In genomic region chr1:202162049-202162417, GRCh38 we compare ENCODE assay signal across 1 cellular context.
A peak's percentile ranks its signal among the peaks of the same experiment; 100 is the strongest.
TF ChIP-seq lines count a peak whose summit lies in the region.

No MANE protein-coding gene starts in this region.

TF ChIP-seq in K562, 482 proteins besides CTCF, POLR2A, EP300 and RAD21 (continued from another document and continues in another):
- TF ChIP-seq, protein P1, sequence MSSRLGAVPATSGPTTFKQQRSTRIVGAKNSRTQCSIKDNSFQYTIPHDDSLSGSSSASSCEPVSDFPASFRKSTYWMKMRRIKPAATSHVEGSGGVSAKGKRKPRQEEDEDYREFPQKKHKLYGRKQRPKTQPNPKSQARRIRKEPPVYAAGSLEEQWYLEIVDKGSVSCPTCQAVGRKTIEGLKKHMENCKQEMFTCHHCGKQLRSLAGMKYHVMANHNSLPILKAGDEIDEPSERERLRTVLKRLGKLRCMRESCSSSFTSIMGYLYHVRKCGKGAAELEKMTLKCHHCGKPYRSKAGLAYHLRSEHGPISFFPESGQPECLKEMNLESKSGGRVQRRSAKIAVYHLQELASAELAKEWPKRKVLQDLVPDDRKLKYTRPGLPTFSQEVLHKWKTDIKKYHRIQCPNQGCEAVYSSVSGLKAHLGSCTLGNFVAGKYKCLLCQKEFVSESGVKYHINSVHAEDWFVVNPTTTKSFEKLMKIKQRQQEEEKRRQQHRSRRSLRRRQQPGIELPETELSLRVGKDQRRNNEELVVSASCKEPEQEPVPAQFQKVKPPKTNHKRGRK (tag; IDR thresholded peaks at IDR 0.05): no peak
- TF ChIP-seq SMAD1 (IDR thresholded peaks at IDR 0.05; ENCODE audit: low read depth, low read length, partially characterized antibody): peak; percentile 38
- no peak for TF ChIP-seq ZHX1 (conservative IDR thresholded peaks at IDR 0.05; ENCODE audit: low read length)
- TF ChIP-seq ATF7 (IDR thresholded peaks at IDR 0.05): no peak
- no peak for TF ChIP-seq TGIF2 (CRISPR knock-in tag; IDR thresholded peaks at IDR 0.05)
- TF ChIP-seq NUFIP1 (IDR thresholded peaks at IDR 0.05; ENCODE audit: partially characterized antibody): no peak
- no peak for TF ChIP-seq CHD7 (IDR thresholded peaks at IDR 0.05; ENCODE audit: low read depth, low read length)
- TF ChIP-seq ZNF639 (CRISPR knock-in tag; conservative IDR thresholded peaks at IDR 0.05 in 1 of 2, IDR thresholded peaks at IDR 0.05 in 1 of 2): 0 out of 4 replicates have a peak, but pooled peaks of 1 of the 2 experiments have one; percentile 47
- no peak for TF ChIP-seq ADNP (tag; IDR thresholded peaks at IDR 0.05)
- TF ChIP-seq, protein P2, sequence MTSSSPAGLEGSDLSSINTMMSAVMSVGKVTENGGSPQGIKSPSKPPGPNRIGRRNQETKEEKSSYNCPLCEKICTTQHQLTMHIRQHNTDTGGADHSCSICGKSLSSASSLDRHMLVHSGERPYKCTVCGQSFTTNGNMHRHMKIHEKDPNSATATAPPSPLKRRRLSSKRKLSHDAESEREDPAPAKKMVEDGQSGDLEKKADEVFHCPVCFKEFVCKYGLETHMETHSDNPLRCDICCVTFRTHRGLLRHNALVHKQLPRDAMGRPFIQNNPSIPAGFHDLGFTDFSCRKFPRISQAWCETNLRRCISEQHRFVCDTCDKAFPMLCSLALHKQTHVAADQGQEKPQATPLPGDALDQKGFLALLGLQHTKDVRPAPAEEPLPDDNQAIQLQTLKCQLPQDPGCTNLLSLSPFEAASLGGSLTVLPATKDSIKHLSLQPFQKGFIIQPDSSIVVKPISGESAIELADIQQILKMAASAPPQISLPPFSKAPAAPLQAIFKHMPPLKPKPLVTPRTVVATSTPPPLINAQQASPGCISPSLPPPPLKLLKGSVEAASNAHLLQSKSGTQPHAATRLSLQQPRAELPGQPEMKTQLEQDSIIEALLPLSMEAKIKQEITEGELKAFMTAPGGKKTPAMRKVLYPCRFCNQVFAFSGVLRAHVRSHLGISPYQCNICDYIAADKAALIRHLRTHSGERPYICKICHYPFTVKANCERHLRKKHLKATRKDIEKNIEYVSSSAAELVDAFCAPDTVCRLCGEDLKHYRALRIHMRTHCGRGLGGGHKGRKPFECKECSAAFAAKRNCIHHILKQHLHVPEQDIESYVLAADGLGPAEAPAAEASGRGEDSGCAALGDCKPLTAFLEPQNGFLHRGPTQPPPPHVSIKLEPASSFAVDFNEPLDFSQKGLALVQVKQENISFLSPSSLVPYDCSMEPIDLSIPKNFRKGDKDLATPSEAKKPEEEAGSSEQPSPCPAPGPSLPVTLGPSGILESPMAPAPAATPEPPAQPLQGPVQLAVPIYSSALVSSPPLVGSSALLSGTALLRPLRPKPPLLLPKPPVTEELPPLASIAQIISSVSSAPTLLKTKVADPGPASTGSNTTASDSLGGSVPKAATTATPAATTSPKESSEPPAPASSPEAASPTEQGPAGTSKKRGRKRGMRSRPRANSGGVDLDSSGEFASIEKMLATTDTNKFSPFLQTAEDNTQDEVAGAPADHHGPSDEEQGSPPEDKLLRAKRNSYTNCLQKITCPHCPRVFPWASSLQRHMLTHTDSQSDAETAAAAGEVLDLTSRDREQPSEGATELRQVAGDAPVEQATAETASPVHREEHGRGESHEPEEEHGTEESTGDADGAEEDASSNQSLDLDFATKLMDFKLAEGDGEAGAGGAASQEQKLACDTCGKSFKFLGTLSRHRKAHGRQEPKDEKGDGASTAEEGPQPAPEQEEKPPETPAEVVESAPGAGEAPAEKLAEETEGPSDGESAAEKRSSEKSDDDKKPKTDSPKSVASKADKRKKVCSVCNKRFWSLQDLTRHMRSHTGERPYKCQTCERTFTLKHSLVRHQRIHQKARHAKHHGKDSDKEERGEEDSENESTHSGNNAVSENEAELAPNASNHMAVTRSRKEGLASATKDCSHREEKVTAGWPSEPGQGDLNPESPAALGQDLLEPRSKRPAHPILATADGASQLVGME (CRISPR knock-in tag; IDR thresholded peaks at IDR 0.05): no peak
- TF ChIP-seq HSF4 (CRISPR knock-in tag; IDR thresholded peaks at IDR 0.05; ENCODE audit: borderline replicate concordance): no peak
- no peak for TF ChIP-seq BMI1 (IDR thresholded peaks at IDR 0.05; ENCODE audit: low read length)
- no peak for TF ChIP-seq CUX1 (CRISPR knock-in tag; IDR thresholded peaks at IDR 0.05)
- no peak for TF ChIP-seq MLX (CRISPR knock-in tag; conservative IDR thresholded peaks at IDR 0.05)
- TF ChIP-seq, protein P3, sequence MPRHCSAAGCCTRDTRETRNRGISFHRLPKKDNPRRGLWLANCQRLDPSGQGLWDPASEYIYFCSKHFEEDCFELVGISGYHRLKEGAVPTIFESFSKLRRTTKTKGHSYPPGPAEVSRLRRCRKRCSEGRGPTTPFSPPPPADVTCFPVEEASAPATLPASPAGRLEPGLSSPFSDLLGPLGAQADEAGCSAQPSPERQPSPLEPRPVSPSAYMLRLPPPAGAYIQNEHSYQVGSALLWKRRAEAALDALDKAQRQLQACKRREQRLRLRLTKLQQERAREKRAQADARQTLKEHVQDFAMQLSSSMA (CRISPR knock-in tag; IDR thresholded peaks at IDR 0.05): no peak
- no peak for TF ChIP-seq FOXJ2 (tag; IDR thresholded peaks at IDR 0.05)
- TF ChIP-seq HMG20A (CRISPR knock-in tag; conservative IDR thresholded peaks at IDR 0.05): no peak
